In genomic region chr20:24199493-24199892, GRCh38 we compare ENCODE assay signal across 22 cellular contexts.
DNase-seq lines count a peak whose midpoint lies in the region; ATAC-seq, FAIRE-seq and TF ChIP-seq lines count a peak whose summit lies in the region.
"Had no signal": no experiment of that assay in that cellular context is flagged by ENCODE, and none has a peak within 500 bp of the region (broad histone marks: within the 10 kb centered on the region; RNA-seq: fewer than 3 reads in every experiment).

No MANE protein-coding gene starts in this region.

- H3K4me1 ChIP-seq in HepG2 (ENCODE audit: insufficient read depth, low read length) (no peaks in the 10 kb centered on the region), right lobe of liver (no peaks in the 10 kb centered on the region), trophoblast cell (ENCODE audit: control insufficient read depth in 1 of 2, insufficient read depth in 2 of 2, low read length in 2 of 2) (peaks cover 6% of the 10 kb centered on the region in 2 experiments)

- BruUV-seq in HepG2 (replicated peaks; lab: Mats Ljungman, UMichigan): no TSS peak

- H3K36me3 ChIP-seq in HepG2 (replicated peaks in 1 of 2; ENCODE audit: control insufficient read depth in 1 of 2, insufficient read depth in 2 of 2, low read length in 2 of 2) (no peaks in the 10 kb centered on the region), right lobe of liver (no peaks in the 10 kb centered on the region), trophoblast cell (ENCODE audit: control insufficient read depth in 1 of 2, insufficient read depth in 2 of 2, low read length in 2 of 2) (no peaks in the 10 kb centered on the region)
- H3K36me3 ChIP-seq: BLaER1 treated with 17β-estradiol and CSF1 and Interleukin-3, amounts not matched to agents 10 nM and 100 nM had no signal

- no peak overlapping the region for H4K8ac ChIP-seq in trophoblast cell (ENCODE audit: low read depth, low read length)

- no peak overlapping the region for H2BK120ac ChIP-seq in trophoblast cell (ENCODE audit: insufficient read depth, low read length, poor library complexity)

- no peak overlapping the region for H3K14ac ChIP-seq in trophoblast cell (ENCODE audit: low read length)

- FAIRE-seq in HepG2 (lab: Jason Lieb, UNC): no peak
- FAIRE-seq: G401.6, GM12891, GM19239 had no signal

- no peak for TF ChIP-seq CTCF in HepG2 (CRISPR knock-in tag; IDR thresholded peaks at IDR 0.05)
- TF ChIP-seq CTCF in right lobe of liver (IDR thresholded peaks at IDR 0.05): no peak

- DNase-seq in HepG2 (ENCODE audit: low spot score): no peak
- no peak for DNase-seq in right lobe of liver
- peak; percentile 5 for DNase-seq in SW480 (ENCODE audit: low spot score)
- peak; percentile 71 for DNase-seq in left kidney (ENCODE audit: low read depth, low spot score)
- no peak for DNase-seq in trophoblast cell
- no peak for DNase-seq in COR-L47 (lab: John Stamatoyannopoulos, UW)
- DNase-seq: 8988T; CD8-positive, alpha-beta T cell; DMS 273 treated with DMSO at 0.1 percent for 48 hours; DMS53; DND-41; EL; GM23248; H7; KBM-7 had no signal

- H3K4me3 ChIP-seq in HepG2 (replicated peaks in 1 of 3; ENCODE audit: insufficient read depth in 1 of 3, low read depth in 2 of 3, low read length in 3 of 3) (no peak overlapping the region), right lobe of liver (no peak overlapping the region), trophoblast cell (ENCODE audit: low read depth, low read length) (no peak overlapping the region)
- H3K4me3 ChIP-seq: BLaER1 treated with 17β-estradiol and CSF1 and Interleukin-3, amounts not matched to agents 10 nM and 100 nM; GM23248 had no signal

- H3K23ac ChIP-seq in trophoblast cell (ENCODE audit: low read length): no peak overlapping the region

- 14% methylated on average over 6 of the region's 6 CpGs for WGBS in HepG2 (ENCODE audit: low lambda C conversion rate)
- 59% methylated on average over 5 of the region's 6 CpGs for WGBS in right lobe of liver (ENCODE audit: insufficient coverage, low coverage, low lambda C conversion rate, missing lambda C conversion rate)
- no CpG with 5 or more reads among the region's 6 CpGs for WGBS in trophoblast cell (ENCODE audit: extremely low coverage, insufficient coverage, insufficient read length)

- CTCF ChIA-PET in HepG2 (lab: Yijun Ruan, JAX; ENCODE audit: low intra/inter-chr PET ratio, low total read pairs): no interaction called here

- H2BK5ac ChIP-seq in trophoblast cell (ENCODE audit: low read depth, low read length, poor library complexity): no peak overlapping the region

- no peak overlapping the region for H3K18ac ChIP-seq in trophoblast cell (ENCODE audit: low read length)

- in situ Hi-C loops in HepG2 (cut with HindIII; ENCODE audit: extremely low pct_ligation_motif_present, low pct_unique_long_range_greater_than_20kb): loop anchor here (10.0 kb wide), 1 partner anchor 55 kb away; no protein-coding TSS in a partner anchor

- TF ChIP-seq EP300 in HepG2 (IDR thresholded peaks at IDR 0.05; ENCODE audit: low read depth in 2 of 2, low read length in 2 of 2) (no peak), HepG2 (CRISPR knock-in tag; IDR thresholded peaks at IDR 0.05; ENCODE audit: borderline replicate concordance) (no peak)

- no peaks in the 10 kb centered on the region for H3K79me2 ChIP-seq in HepG2 (ENCODE audit: insufficient read depth, low read length)
- no peaks in the 10 kb centered on the region for H3K79me2 ChIP-seq in trophoblast cell (ENCODE audit: control insufficient read depth, insufficient read depth, low read length, poor library complexity)

- H3K4me2 ChIP-seq in HepG2 (ENCODE audit: low read depth, low read length): no peak overlapping the region
- no peak overlapping the region for H3K4me2 ChIP-seq in trophoblast cell (ENCODE audit: low read length)
- H3K4me2 ChIP-seq: BLaER1 treated with 17β-estradiol and CSF1 and Interleukin-3, amounts not matched to agents 10 nM and 100 nM had no signal

- no peak overlapping the region for H4K12ac ChIP-seq in trophoblast cell (ENCODE audit: low read depth, low read length)

- ATAC-seq in HepG2 (no peak), right lobe of liver (no peak), GM21717 (IDR thresholded peaks at IDR 0.05; ENCODE audit: unreplicated experiment) (no peak), HG03095 (IDR thresholded peaks at IDR 0.05; ENCODE audit: unreplicated experiment) (no peak)
- ATAC-seq: CD8-positive, alpha-beta T cell had no signal

- no peak overlapping the region for H3K9ac ChIP-seq in HepG2 (ENCODE audit: insufficient read depth, low read depth, low read length)
- no peak overlapping the region for H3K9ac ChIP-seq in trophoblast cell (ENCODE audit: low read length)
- H3K9ac ChIP-seq: BLaER1 treated with 17β-estradiol and CSF1 and Interleukin-3, amounts not matched to agents 10 nM and 100 nM; GM23248 had no signal

- H3K27me3 ChIP-seq in HepG2 (ENCODE audit: control insufficient read depth in 1 of 2, insufficient read depth in 2 of 2, low read length in 2 of 2) (no peaks in the 10 kb centered on the region), right lobe of liver (no peaks in the 10 kb centered on the region), trophoblast cell (ENCODE audit: insufficient read depth, low read length) (no peaks in the 10 kb centered on the region)
- H3K27me3 ChIP-seq: BLaER1 treated with 17β-estradiol and CSF1 and Interleukin-3, amounts not matched to agents 10 nM and 100 nM had no signal

- H2AFZ ChIP-seq in HepG2 (ENCODE audit: low read length) (no peak overlapping the region), trophoblast cell (ENCODE audit: insufficient read depth, low read length, poor library complexity) (no peak overlapping the region)
- H2AFZ ChIP-seq: GM23248 had no signal

- H4K91ac ChIP-seq in trophoblast cell (ENCODE audit: low read depth, low read length): no peak overlapping the region

- no peaks in the 10 kb centered on the region for H4K20me1 ChIP-seq in HepG2 (ENCODE audit: insufficient read depth, low read length)
- H4K20me1 ChIP-seq: BLaER1 treated with 17β-estradiol and CSF1 and Interleukin-3, amounts not matched to agents 10 nM and 100 nM had no signal

- no peak overlapping the region for H3K4ac ChIP-seq in trophoblast cell (ENCODE audit: low read depth, low read length)

- no peak for TF ChIP-seq RAD21 in HepG2 (CRISPR knock-in tag; IDR thresholded peaks at IDR 0.05)

- H3K79me1 ChIP-seq in trophoblast cell (ENCODE audit: low read length): no peaks in the 10 kb centered on the region

- H3K27ac ChIP-seq in HepG2 (ENCODE audit: extremely low read length, insufficient read depth, low read length) (no peak overlapping the region), right lobe of liver (no peak overlapping the region), trophoblast cell (ENCODE audit: low read depth, low read length) (peak overlapping the region; percentile 22)
- H3K27ac ChIP-seq: BLaER1 treated with 17β-estradiol and CSF1 and Interleukin-3, amounts not matched to agents 10 nM and 100 nM; GM23248; HL-60 had no signal

- H3K9me3 ChIP-seq in HepG2 (ENCODE audit: low read length): no peaks in the 10 kb centered on the region
- H3K9me3 ChIP-seq in right lobe of liver: no peaks in the 10 kb centered on the region
- peaks cover 2% of the 10 kb centered on the region for H3K9me3 ChIP-seq in trophoblast cell (ENCODE audit: insufficient read depth, low read depth, low read length)
- H3K9me3 ChIP-seq: BLaER1 treated with 17β-estradiol and CSF1 and Interleukin-3, amounts not matched to agents 10 nM and 100 nM had no signal

- H2AK5ac ChIP-seq in trophoblast cell (ENCODE audit: low read length): no peak overlapping the region

- no peak overlapping the region for H2BK12ac ChIP-seq in trophoblast cell (ENCODE audit: low read length)

- intact Hi-C loops in HepG2 (cut with micrococcal nuclease; ENCODE audit: unreplicated experiment) (no loop called here), right lobe of liver (cut with DNase I) (no loop called here)

- TF ChIP-seq POLR2A in HepG2 (IDR thresholded peaks at IDR 0.05; ENCODE audit: insufficient read depth in 1 of 2, low read depth in 2 of 2, low read length in 2 of 2): no peak
- TF ChIP-seq POLR2A in right lobe of liver (IDR thresholded peaks at IDR 0.05): no peak

- POLR2A ChIA-PET in HepG2 (lab: Yijun Ruan, JAX): no interaction called here

TF ChIP-seq in HepG2, 621 proteins besides CTCF, POLR2A, EP300 and RAD21:
- TF ChIP-seq NR0B2 (CRISPR knock-in tag; IDR thresholded peaks at IDR 0.05): no peak
- TF ChIP-seq ZNF337 (CRISPR knock-in tag; IDR thresholded peaks at IDR 0.05; ENCODE audit: borderline replicate concordance, low read depth): no peak
- peak; percentile 63 for TF ChIP-seq ZNF143 (CRISPR knock-in tag; IDR thresholded peaks at IDR 0.05)
- no peak for TF ChIP-seq SATB2 (CRISPR knock-in tag; IDR thresholded peaks at IDR 0.05)
- TF ChIP-seq THAP11 (CRISPR knock-in tag; IDR thresholded peaks at IDR 0.05): no peak
- no peak for TF ChIP-seq MED1 (CRISPR knock-in tag; IDR thresholded peaks at IDR 0.05)
TF ChIP-seq in HepG2: peak in this region for 1.

Comparison
In these comparisons a context has a peak if more than half of its experiments do, and no peak if none do; other contexts are left out.
1. DNase-seq: peak in SW480 (single experiment) and left kidney (single experiment); none in HepG2 (single experiment), right lobe of liver (0 of 3), trophoblast cell (0 of 2) and COR-L47 (single experiment).